ENCODE assay signal across 21 cellular contexts in genomic region chr20:22232473-22232872, GRCh38.
DNase-seq lines count a peak whose midpoint lies in the region; ATAC-seq and TF ChIP-seq lines count a peak whose summit lies in the region.
"Had no signal": no experiment of that assay in that cellular context is flagged by ENCODE, and none has a peak within 500 bp of the region (broad histone marks: within the 10 kb centered on the region; RNA-seq: fewer than 3 reads in every experiment).

No MANE protein-coding gene starts in this region.

- no peaks in the 10 kb centered on the region for H4K20me1 ChIP-seq in BLaER1 treated with 17β-estradiol and CSF1 and Interleukin-3, amounts not matched to agents 10 nM and 100 nM
- H4K20me1 ChIP-seq in Karpas-422 (ENCODE audit: insufficient read depth, low read depth, low read length), result no peaks in the 10 kb centered on the region

- DNase-seq in H7 (peak; percentile 34), Karpas-422 (no peak), esophagus muscularis mucosa (ENCODE audit: extremely low spot score) (peak; percentile 45), GM20000 (ENCODE audit: low spot score) (no peak), NCI-H128 (lab: John Stamatoyannopoulos, UW; ENCODE audit: unreplicated experiment) (no peak), spleen (no peak)
- DNase-seq: 8988T; AML-193; HFFc6; NCI-H1092; NCI-H1436 treated with DMSO at 0.1 percent for 48 hours; NCI-H1930; NCI-H2227 treated with DMSO at 0.1 percent for 48 hours; NCI-H510A treated with DMSO at 0.1 percent for 48 hours; NCI-H748 treated with DMSO at 0.1 percent for 48 hours; NK-92 treated with Interleukin-12 subunit alpha and Interleukin-12 subunit beta, amount 100 ng/mL, for 24 hours; Peyer's patch; SJCRH30; T-cell had no signal

- intact Hi-C loops in esophagus muscularis mucosa (cut with DNase I) (no loop called here), spleen (cut with DNase I; ENCODE audit: low total_unique reads) (no loop called here)

- no peaks in the 10 kb centered on the region for H3K27me3 ChIP-seq in BLaER1 treated with 17β-estradiol and CSF1 and Interleukin-3, amounts not matched to agents 10 nM and 100 nM
- H3K27me3 ChIP-seq in H7 (ENCODE audit: control insufficient read depth, insufficient read depth, low read length) (no peaks in the 10 kb centered on the region), Karpas-422 (ENCODE audit: low read length) (peaks cover 2% of the 10 kb centered on the region; the same call in 1 of the 2 replicates), esophagus muscularis mucosa (no peaks in the 10 kb centered on the region), spleen (replicated peaks in 1 of 7) (no peaks in the 10 kb centered on the region)
- H3K27me3 ChIP-seq: Peyer's patch had no signal

- H3K79me2 ChIP-seq in Karpas-422 (ENCODE audit: low read length), result no peaks in the 10 kb centered on the region

- H3K36me3 ChIP-seq in BLaER1 treated with 17β-estradiol and CSF1 and Interleukin-3, amounts not matched to agents 10 nM and 100 nM, result no peaks in the 10 kb centered on the region
- H3K36me3 ChIP-seq in H7 (replicated peaks; ENCODE audit: control insufficient read depth, insufficient read depth, low read length) (no peaks in the 10 kb centered on the region), Karpas-422 (ENCODE audit: insufficient read depth, low read length) (no peaks in the 10 kb centered on the region), esophagus muscularis mucosa (no peaks in the 10 kb centered on the region), spleen (no peaks in the 10 kb centered on the region)
- H3K36me3 ChIP-seq: Peyer's patch, SJCRH30 had no signal

- peak overlapping the region in 6 of 11 experiments; percentile 11 to 63 (median 44); a peak in 11 of 22 replicates for H3K27ac ChIP-seq in BLaER1 treated with 17β-estradiol and CSF1 and Interleukin-3, amounts not matched to agents 10 nM and 100 nM
- no peak overlapping the region for H3K27ac ChIP-seq in Karpas-422 (ENCODE audit: low read length)
- H3K27ac ChIP-seq in esophagus muscularis mucosa (replicated peaks in 1 of 4), result no peak overlapping the region
- H3K27ac ChIP-seq in spleen, result no peak overlapping the region
- H3K27ac ChIP-seq: Peyer's patch, SJCRH30 had no signal

- peak overlapping the region in 3 of 11 experiments; percentile 7 to 30 (median 11); a peak in 5 of 22 replicates for H3K9ac ChIP-seq in BLaER1 treated with 17β-estradiol and CSF1 and Interleukin-3, amounts not matched to agents 10 nM and 100 nM
- H3K9ac ChIP-seq in Karpas-422 (ENCODE audit: low read length), result no peak overlapping the region

- H3K9me2 ChIP-seq in Karpas-422 (replicated peaks; ENCODE audit: insufficient read depth, low read length), result no peaks in the 10 kb centered on the region

- TF ChIP-seq CTCF in esophagus muscularis mucosa (IDR thresholded peaks at IDR 0.05), result no peak
- no peak for TF ChIP-seq CTCF in GM20000 (IDR thresholded peaks at IDR 0.05; ENCODE audit: extremely low read depth, missing control alignments)
- TF ChIP-seq CTCF in spleen (IDR thresholded peaks at IDR 0.05 in 8 of 11, conservative IDR thresholded peaks at IDR 0.05 in 3 of 11), result no peak

- H3K4me1 ChIP-seq in BLaER1 treated with 17β-estradiol and CSF1 and Interleukin-3, amounts not matched to agents 10 nM and 100 nM, result peaks cover 10 to 54% (median 39%) of the 10 kb centered on the region in 10 experiments; a peak in 19 of 20 replicates
- H3K4me1 ChIP-seq in Karpas-422 (ENCODE audit: low read length), result peaks cover 17% of the 10 kb centered on the region
- no peaks in the 10 kb centered on the region for H3K4me1 ChIP-seq in esophagus muscularis mucosa
- H3K4me1 ChIP-seq in spleen, result no peaks in the 10 kb centered on the region
- H3K4me1 ChIP-seq: Peyer's patch, SJCRH30 had no signal

- H2AFZ ChIP-seq in Karpas-422 (ENCODE audit: low read length), result no peak overlapping the region

- TF ChIP-seq POLR2A in esophagus muscularis mucosa (IDR thresholded peaks at IDR 0.05; ENCODE audit: low read depth) (no peak), spleen (IDR thresholded peaks at IDR 0.05) (no peak)

- TF ChIP-seq EP300 in esophagus muscularis mucosa (IDR thresholded peaks at IDR 0.05), result no peak

- 37% methylated on average over 7 of the region's 9 CpGs for WGBS in esophagus muscularis mucosa
- WGBS in spleen, 5 donors, result 18 to 22% (median 20%) methylated on average over 9 of the region's 9 CpGs

- peak overlapping the region; percentile 45 to 89 (median 79); a peak in 21 of 22 replicates for H3K4me2 ChIP-seq in BLaER1 treated with 17β-estradiol and CSF1 and Interleukin-3, amounts not matched to agents 10 nM and 100 nM
- H3K4me2 ChIP-seq in Karpas-422 (ENCODE audit: low read depth, low read length, poor library complexity, severe bottlenecking), result peak overlapping the region; percentile 17

- peak overlapping the region in 3 of 10 experiments; percentile 38 to 41 (median 40); a peak in 4 of 20 replicates for H3K4me3 ChIP-seq in BLaER1 treated with 17β-estradiol and CSF1 and Interleukin-3, amounts not matched to agents 10 nM and 100 nM
- no peak overlapping the region for H3K4me3 ChIP-seq in H7 (ENCODE audit: insufficient read depth, low read depth, low read length)
- H3K4me3 ChIP-seq in Karpas-422 (ENCODE audit: low read length), result no peak overlapping the region
- H3K4me3 ChIP-seq in esophagus muscularis mucosa, result no peak overlapping the region
- no peak overlapping the region for H3K4me3 ChIP-seq in spleen
- H3K4me3 ChIP-seq: Peyer's patch, SJCRH30 had no signal

- no peak for ATAC-seq in HG03045 (IDR thresholded peaks at IDR 0.05; ENCODE audit: unreplicated experiment)
- ATAC-seq: T-cell had no signal

- H3K9me3 ChIP-seq in BLaER1 treated with 17β-estradiol and CSF1 and Interleukin-3, amounts not matched to agents 10 nM and 100 nM (replicated peaks in 1 of 11), result no peaks in the 10 kb centered on the region
- no peaks in the 10 kb centered on the region for H3K9me3 ChIP-seq in Karpas-422 (ENCODE audit: low read length)
- no peaks in the 10 kb centered on the region for H3K9me3 ChIP-seq in esophagus muscularis mucosa
- H3K9me3 ChIP-seq in spleen, result no peaks in the 10 kb centered on the region
- H3K9me3 ChIP-seq: Peyer's patch, SJCRH30 had no signal

Comparison
In these comparisons a context has a peak if more than half of its experiments do, and no peak if none do; other contexts are left out.
1. H3K27ac ChIP-seq: peak in BLaER1 treated with 17β-estradiol and CSF1 and Interleukin-3, amounts not matched to agents 10 nM and 100 nM (6 of 11); none in Karpas-422 (single experiment), esophagus muscularis mucosa (0 of 4) and spleen (0 of 8).
2. DNase-seq: peak in H7 (single experiment) and esophagus muscularis mucosa (single experiment); none in Karpas-422 (single experiment), GM20000 (single experiment), NCI-H128 (single experiment) and spleen (single experiment).